1 cellular context compared by ENCODE assay signal in genomic region chr20:46575794-46576495, GRCh38.
TF ChIP-seq lines count a peak whose summit lies in the region.

No MANE protein-coding gene starts in this region.

TF ChIP-seq in HepG2, 621 proteins besides CTCF, POLR2A, EP300 and RAD21:
- 0 out of 2 replicates have a peak, but pooled peaks have one; percentile 19 for TF ChIP-seq MYC (CRISPR knock-in tag; IDR thresholded peaks at IDR 0.05; ENCODE audit: borderline replicate concordance)
- no peak for TF ChIP-seq U2AF1 (optimal IDR thresholded peaks at IDR 0.05; ENCODE audit: low read depth, low read length)
- no peak for TF ChIP-seq ZNF343 (CRISPR knock-in tag; IDR thresholded peaks at IDR 0.05)
- TF ChIP-seq CAMTA2 (CRISPR knock-in tag; IDR thresholded peaks at IDR 0.05; ENCODE audit: borderline replicate concordance), result no peak
- TF ChIP-seq GPN1 (CRISPR knock-in tag; IDR thresholded peaks at IDR 0.05; ENCODE audit: borderline replicate concordance), result no peak
- TF ChIP-seq DRAP1 (CRISPR knock-in tag; IDR thresholded peaks at IDR 0.05), result no peak
- no peak for TF ChIP-seq KIAA2018 (CRISPR knock-in tag; IDR thresholded peaks at IDR 0.05; ENCODE audit: borderline replicate concordance)
- TF ChIP-seq SRSF1 (optimal IDR thresholded peaks at IDR 0.05; ENCODE audit: low read depth, low read length), result no peak
- TF ChIP-seq MAX (IDR thresholded peaks at IDR 0.05), result no peak
- TF ChIP-seq MNT (IDR thresholded peaks at IDR 0.05), result peak; percentile 90
- no peak for TF ChIP-seq HOXA3 (CRISPR knock-in tag; IDR thresholded peaks at IDR 0.05)
- TF ChIP-seq MYNN (CRISPR knock-in tag; IDR thresholded peaks at IDR 0.05; ENCODE audit: low read depth), result no peak
- no peak for TF ChIP-seq ZNF318 (CRISPR knock-in tag; IDR thresholded peaks at IDR 0.05)
- TF ChIP-seq GABPA (IDR thresholded peaks at IDR 0.05; ENCODE audit: low read depth, low read length), result 0 out of 2 replicates have a peak, but pooled peaks have one; percentile 7
- TF ChIP-seq GABPA (CRISPR knock-in tag; IDR thresholded peaks at IDR 0.05; ENCODE audit: low read depth), result no peak
- no peak for TF ChIP-seq TEAD3 (CRISPR knock-in tag; optimal IDR thresholded peaks at IDR 0.05; ENCODE audit: borderline replicate concordance)
